16 cellular contexts compared by ENCODE assay signal in genomic region chr15:52765779-52766178, GRCh38. TPM values are rescaled to one million over a fixed set of nuclear protein-coding genes. Genes with fewer than 3 reads are reported as not detected.
A peak's percentile ranks its signal among the peaks of the same experiment; 100 is the strongest.
DNase-seq lines count a peak whose midpoint lies in the region; ATAC-seq and TF ChIP-seq lines count a peak whose summit lies in the region.
"Had no signal": no experiment of that assay in that cellular context is flagged by ENCODE, and none has a peak within 500 bp of the region (broad histone marks: within the 10 kb centered on the region; RNA-seq: fewer than 3 reads in every experiment).

No MANE protein-coding gene starts in this region.

- peak; percentile 70 for TF ChIP-seq CTCF in HFFc6 (IDR thresholded peaks at IDR 0.05)

- H3K27me3 Mint-ChIP-seq in HFFc6 (ENCODE audit: insufficient read depth) (peaks cover 50% of the 10 kb centered on the region), immature natural killer cell (ENCODE audit: low read depth in 3 of 3) (peaks cover 6 to 14% (median 9%) of the 10 kb centered on the region in 3 donors)

- H3K4me1 Mint-ChIP-seq in HFFc6 (ENCODE audit: low read depth) (no peaks in the 10 kb centered on the region), immature natural killer cell (no peaks in the 10 kb centered on the region)

- H3K27ac Mint-ChIP-seq in HFFc6 = no peak overlapping the region
- no peak overlapping the region for H3K27ac Mint-ChIP-seq in immature natural killer cell

- H3K4me3 Mint-ChIP-seq in HFFc6 (no peak overlapping the region), immature natural killer cell (no peak overlapping the region)

- H3K36me3 Mint-ChIP-seq in HFFc6 (ENCODE audit: low read depth) = no peaks in the 10 kb centered on the region
- H3K36me3 Mint-ChIP-seq in immature natural killer cell = no peaks in the 10 kb centered on the region

- DNase-seq in AG08396 (ENCODE audit: low spot score) (peak; percentile 33), HFFc6 (peak; percentile 41), amniotic epithelial cell (ENCODE audit: low read depth) (peak; percentile 7), kidney tubule cell (ENCODE audit: low spot score) (peak; percentile 16), immature natural killer cell (no peak)
- no peak for DNase-seq in stimulated activated CD4-positive, alpha-beta T cell treated with anti-CD3 and anti-CD28 coated beads, Interleukin-4, amount 100 ng/mL, for 24 hours
- DNase-seq in activated CD8-positive, alpha-beta memory T cell treated with anti-CD3 and anti-CD28 coated beads, Interleukin-2, amount 50 U/mL, for 48 hours = no peak
- DNase-seq: activated CD8-positive, alpha-beta memory T cell treated with anti-CD3 and anti-CD28 coated beads, Interleukin-2, amount 50 U/mL, for 4 hours; anterior cingulate cortex; MM.1S; NCI-H774; sigmoid colon; T-helper 2 cell had no signal

- H3K9me3 Mint-ChIP-seq in HFFc6 (no peaks in the 10 kb centered on the region), immature natural killer cell (no peaks in the 10 kb centered on the region)

- no peak for ATAC-seq in HG03139 (IDR thresholded peaks at IDR 0.05; ENCODE audit: unreplicated experiment)

RNA-seq across cellular contexts. Expression of gene ONECUT1, which starts 24.4 kb away (rescaled TPM):
- total RNA-seq in HFFc6 (2021; fragmentation: NEBNext Ultra II Directional; extraction: Animal tissue kit (Norgen Biotek cat#: 25700)) = under 1 TPM in 4 of 6 experiments, not detected in 2; 0.16 to 0.38 (median 0.23) TPM
- polyA plus RNA-seq in immature natural killer cell = not detected
- total RNA-seq: lower leg skin had no signal
- polyA plus RNA-seq: esophagus, sigmoid colon had no signal

Comparison
In these comparisons a context has a peak if more than half of its experiments do, and no peak if none do; other contexts are left out.
1. DNase-seq: peak in AG08396 (single experiment), HFFc6 (single experiment), amniotic epithelial cell (single experiment) and kidney tubule cell (single experiment); none in stimulated activated CD4-positive, alpha-beta T cell treated with anti-CD3 and anti-CD28 coated beads, Interleukin-4, amount 100 ng/mL, for 24 hours (single experiment), activated CD8-positive, alpha-beta memory T cell treated with anti-CD3 and anti-CD28 coated beads, Interleukin-2, amount 50 U/mL, for 48 hours (single experiment) and immature natural killer cell (0 of 3).